ENCODE assay signal across 8 cellular contexts in genomic region chr17:16439867-16440351, GRCh38. TPM values are rescaled to one million over a fixed set of nuclear protein-coding genes. Genes with fewer than 3 reads are reported as not detected.
A peak's percentile ranks its signal among the peaks of the same experiment; 100 is the strongest.
DNase-seq lines count a peak whose midpoint lies in the region; ATAC-seq and TF ChIP-seq lines count a peak whose summit lies in the region.

No MANE protein-coding gene starts in this region.

- H3K9me3 Mint-ChIP-seq in activated naive CD8-positive, alpha-beta T cell (ENCODE audit: low read depth): no peaks in the 10 kb centered on the region

- H3K36me3 Mint-ChIP-seq in activated naive CD8-positive, alpha-beta T cell: peaks cover 24% of the 10 kb centered on the region

- no peaks in the 10 kb centered on the region for H3K9me3 ChIP-seq in thoracic aorta

- peak overlapping the region; percentile 100 for H3K4me3 Mint-ChIP-seq in activated naive CD8-positive, alpha-beta T cell

- no peak overlapping the region for H3K27ac ChIP-seq in thoracic aorta

- H3K4me3 ChIP-seq in BJ (ENCODE audit: low read depth, low read length) (peak overlapping the region; percentile 94), kidney epithelial cell (ENCODE audit: low read depth, low read length) (peak overlapping the region; percentile 89), thoracic aorta (peak overlapping the region; percentile 91)

- no peak for TF ChIP-seq CTCF in BJ (IDR thresholded peaks at IDR 0.05; ENCODE audit: insufficient read depth, low read depth, low read length)
- TF ChIP-seq CTCF in kidney epithelial cell (IDR thresholded peaks at IDR 0.05; ENCODE audit: insufficient read depth, low read length, poor library complexity, severe bottlenecking): no peak
- TF ChIP-seq CTCF in thoracic aorta (IDR thresholded peaks at IDR 0.05): no peak

- H3K4me1 Mint-ChIP-seq in activated naive CD8-positive, alpha-beta T cell (ENCODE audit: low read depth): peaks cover 39% of the 10 kb centered on the region

- H3K4me1 ChIP-seq in thoracic aorta (ENCODE audit: control insufficient read depth in 1 of 2, low read depth in 2 of 2): peaks cover 20 to 33% of the 10 kb centered on the region in 2 donors

- ATAC-seq in thoracic aorta (ENCODE audit: insufficient number of reproducible peaks, low FRiP score, low read depth): no peak
- no peak for ATAC-seq in GM19351 (IDR thresholded peaks at IDR 0.05; ENCODE audit: unreplicated experiment)
- no peak for ATAC-seq in GM19397 (IDR thresholded peaks at IDR 0.05; ENCODE audit: unreplicated experiment)

- CTCF ChIA-PET in BJ (lab: Yijun Ruan, JAX): interaction anchor here (1.1 to 5.4 kb wide), 4 partner anchors 12 to 82 kb away, joined by 4 to 46 read pairs (median 8); no protein-coding TSS in a partner anchor

- H3K27ac Mint-ChIP-seq in activated naive CD8-positive, alpha-beta T cell: peak overlapping the region; percentile 100

- H3K27me3 ChIP-seq in BJ (ENCODE audit: control insufficient read depth, insufficient read depth, low read length) (no peaks in the 10 kb centered on the region), kidney epithelial cell (ENCODE audit: control insufficient read depth, insufficient read depth, low read length) (no peaks in the 10 kb centered on the region), thoracic aorta (replicated peaks; ENCODE audit: insufficient read depth) (no peaks in the 10 kb centered on the region)

- POLR2A ChIA-PET in BJ (lab: Charles Lee): interaction anchor here (0.5 to 0.7 kb wide), 2 partner anchors 32 to 76 kb away, joined by 4 to 5 read pairs; no protein-coding TSS in a partner anchor

- H3K36me3 ChIP-seq in BJ (ENCODE audit: control insufficient read depth, insufficient read depth, low read length) (peaks cover 30% of the 10 kb centered on the region), kidney epithelial cell (ENCODE audit: control insufficient read depth, insufficient read depth, low read length) (peaks cover 12% of the 10 kb centered on the region), thoracic aorta (peaks cover 12% of the 10 kb centered on the region)

- in situ Hi-C loops in KBM-7 (cut with MboI; ENCODE audit: low pct_unique_long_range_greater_than_20kb, low sequenced_read_pairs): no loop called here

- no peaks in the 10 kb centered on the region for H3K27me3 Mint-ChIP-seq in activated naive CD8-positive, alpha-beta T cell

- no peak for DNase-seq in BJ (ENCODE audit: low read depth)
- peak; percentile 56 for DNase-seq in KBM-7
- DNase-seq in kidney epithelial cell (ENCODE audit: low read depth): no peak
- DNase-seq in thoracic aorta (ENCODE audit: low spot score): no peak
- DNase-seq in effector CD8-positive, alpha-beta T cell (lab: John Stamatoyannopoulos, UW): no peak

RNA-seq across cellular contexts. Expression of gene TRPV2, which starts 24.5 kb away (rescaled TPM):
- 4.0 and 7.9 TPM in 2 replicates for polyA plus RNA-seq in BJ (2011; rRNA removed)
- polyA minus RNA-seq in BJ (2011; rRNA and poly(A)+ RNA removed): 5.9 and 15.0 TPM in 2 replicates
- 2.6 and 3.8 TPM in 2 replicates for total RNA-seq in kidney epithelial cell
- total RNA-seq in thoracic aorta: 10 to 100 TPM; 18.5 to 28.6 TPM

RNA-seq across cellular contexts. Expression of gene LRRC75A, which starts 52.1 kb away (rescaled TPM):
- 0.82 and 1.3 TPM in 2 replicates for polyA plus RNA-seq in BJ (2011; rRNA removed)
- polyA minus RNA-seq in BJ (2011; rRNA and poly(A)+ RNA removed): 0.33 and 0.36 TPM in 2 replicates
- total RNA-seq in kidney epithelial cell (2.1 and 4.5 TPM in 2 replicates), thoracic aorta (1 to 10 TPM; 3.7 to 4.0 TPM)

RNA-seq across cellular contexts. Expression of gene UBB, which starts 59.0 kb away (rescaled TPM):
- 3,195 and 3,417 TPM in 2 replicates for polyA plus RNA-seq in BJ (2011; rRNA removed)
- polyA minus RNA-seq in BJ (2011; rRNA and poly(A)+ RNA removed): 1,408 and 2,496 TPM in 2 replicates
- 820 and 911 TPM in 2 replicates for total RNA-seq in kidney epithelial cell
- total RNA-seq in thoracic aorta: 100 to 1,000 TPM; 520 to 686 TPM
